8 cellular contexts compared by ENCODE assay signal in the genomic region with DNA sequence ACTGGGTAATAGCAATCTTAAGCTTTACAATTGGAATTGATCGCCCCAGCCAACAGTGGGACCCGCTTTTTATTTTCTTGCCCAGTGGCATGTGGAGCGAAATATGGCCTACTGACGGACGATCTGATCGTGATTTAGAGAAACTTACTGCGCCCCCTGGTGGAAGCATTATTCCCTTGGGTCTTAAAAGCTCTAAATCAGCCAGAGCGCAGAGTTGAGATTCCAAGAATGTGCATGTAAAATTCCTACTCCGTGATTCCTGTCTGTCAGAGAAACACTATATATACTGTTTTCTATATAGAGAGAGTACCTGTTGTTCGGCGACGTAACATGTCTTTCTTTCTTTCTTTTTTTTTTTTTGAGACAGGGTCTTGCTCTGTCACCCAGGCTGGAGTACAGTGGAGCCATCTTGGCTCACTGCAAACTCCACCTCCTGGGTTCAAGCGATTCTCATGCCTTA. TPM values are rescaled to one million over a fixed set of nuclear protein-coding genes. Genes with fewer than 3 reads are reported as not detected.
DNase-seq lines count a peak whose midpoint lies in the region; ATAC-seq and TF ChIP-seq lines count a peak whose summit lies in the region.

No MANE protein-coding gene starts in this region.

- H3K27me3 ChIP-seq in CD4-positive, alpha-beta T cell (ENCODE audit: control insufficient read depth, insufficient read depth, low read length) = no peaks in the 10 kb centered on the region
- no peaks in the 10 kb centered on the region for H3K27me3 ChIP-seq in NT2/D1 (ENCODE audit: insufficient read depth, insufficient read length)

- no peak overlapping the region for H3K4me3 ChIP-seq in NT2/D1 (ENCODE audit: insufficient read length, low read depth)

- no peaks in the 10 kb centered on the region for H3K9me3 Mint-ChIP-seq in CD4-positive, alpha-beta T cell
- H3K9me3 Mint-ChIP-seq in naive B cell = no peaks in the 10 kb centered on the region

- POLR2A ChIA-PET in CD4-positive, alpha-beta T cell (lab: Charles Lee) = interaction anchor here (0.7 to 1.5 kb wide), 9 partner anchors 15 to 181 kb away, joined by 3 to 15 read pairs (median 3); a partner anchor contains a TSS

- H3K27ac Mint-ChIP-seq in CD4-positive, alpha-beta T cell = peak overlapping the region; percentile 15
- H3K27ac Mint-ChIP-seq in naive B cell = peak overlapping the region; percentile 76 to 96 (median 88)

- DNase-seq in CD4-positive, alpha-beta T cell = peak; percentile 56 to 82 (median 78)
- DNase-seq in HuH-7.5 (ENCODE audit: low spot score) = peak; percentile 57
- DNase-seq in NT2/D1 (ENCODE audit: low read depth, low spot score) = peak; percentile 97
- peak; percentile 81 for DNase-seq in activated CD8-positive, alpha-beta memory T cell treated with anti-CD3 and anti-CD28 coated beads, Interleukin-2, amount 50 U/mL, for 24 hours (ENCODE audit: extremely low read depth)
- peak; percentile 40 for DNase-seq in epithelial cell of prostate (ENCODE audit: low read depth, low spot score)
- peak; percentile 86 for DNase-seq in naive B cell
- peak; percentile 36 to 77 for DNase-seq in stimulated activated CD8-positive, alpha-beta memory T cell treated with anti-CD3 and anti-CD28 coated beads, Interleukin-7, amount 100 ng/mL, for 1 hour (ENCODE audit: low read depth in 2 of 2)
- no peak for DNase-seq in cortex of kidney (lab: John Stamatoyannopoulos, UW)

- H3K27me3 Mint-ChIP-seq in CD4-positive, alpha-beta T cell = no peaks in the 10 kb centered on the region
- no peaks in the 10 kb centered on the region for H3K27me3 Mint-ChIP-seq in naive B cell

- H3K27ac ChIP-seq in CD4-positive, alpha-beta T cell (ENCODE audit: low read depth, low read length) = no peak overlapping the region
- H3K27ac ChIP-seq in epithelial cell of prostate = peak overlapping the region; percentile 18

- H3K36me3 ChIP-seq in NT2/D1 (ENCODE audit: insufficient read depth, insufficient read length, low read length) = no peaks in the 10 kb centered on the region

- CTCF ChIA-PET in CD4-positive, alpha-beta T cell (lab: Charles Lee) = interaction anchor here (0.7 to 6.9 kb wide), 20 partner anchors 10 to 1560 kb away, joined by 3 to 55 read pairs (median 4); a partner anchor contains a TSS

- peaks cover 12% of the 10 kb centered on the region for H3K36me3 Mint-ChIP-seq in CD4-positive, alpha-beta T cell (ENCODE audit: low read depth)
- no peaks in the 10 kb centered on the region for H3K36me3 Mint-ChIP-seq in naive B cell

- intact Hi-C loops in CD4-positive, alpha-beta T cell (cut with DNase I, micrococcal nuclease) = loop anchor here (5.0 kb wide), 2 partner anchors 68 to 103 kb away; a partner anchor contains a TSS

- peaks cover 21% of the 10 kb centered on the region for H3K4me1 Mint-ChIP-seq in CD4-positive, alpha-beta T cell (ENCODE audit: low read depth)
- peaks cover 22 to 38% (median 26%) of the 10 kb centered on the region in 3 donors for H3K4me1 Mint-ChIP-seq in naive B cell

- no peaks in the 10 kb centered on the region for H3K4me1 ChIP-seq in NT2/D1 (ENCODE audit: insufficient read depth, insufficient read length)

- ATAC-seq in CD4-positive, alpha-beta T cell (ENCODE audit: poor library complexity) = peak; percentile 28
- peak; percentile 56 to 57 for ATAC-seq in naive B cell (ENCODE audit: low read depth in 2 of 2)

- H3K4me3 Mint-ChIP-seq in CD4-positive, alpha-beta T cell = peak overlapping the region; percentile 79
- H3K4me3 Mint-ChIP-seq in naive B cell = peak overlapping the region; percentile 66 to 91 (median 80)

- peak; percentile 97 for TF ChIP-seq CTCF in CD4-positive, alpha-beta T cell (IDR thresholded peaks at IDR 0.05)

- no peak overlapping the region for H3K9ac ChIP-seq in NT2/D1 (ENCODE audit: insufficient read length, low read depth)

- H3K9me3 ChIP-seq in CD4-positive, alpha-beta T cell (ENCODE audit: control insufficient read depth, low read length) = no peaks in the 10 kb centered on the region
- H3K9me3 ChIP-seq in NT2/D1 (ENCODE audit: insufficient read depth, low read length) = no peaks in the 10 kb centered on the region

RNA-seq across cellular contexts. Expression of a gene that starts 3.7 kb away (rescaled TPM):
- total RNA-seq in CD4-positive, alpha-beta T cell = 10 to 100 TPM; 50.3 to 60.1 TPM
- 100 to 1,000 TPM in 1 of 6 donors, 10 to 100 TPM in 5; 68.1 to 104 (median 91.9) TPM for polyA plus RNA-seq in naive B cell (ENCODE audit: low read depth in 6 of 6)

RNA-seq across cellular contexts. Expression of a gene that starts 15.3 kb away (rescaled TPM):
- under 1 TPM in 1 of 2 experiments, not detected in 1; 0.96 TPM for total RNA-seq in CD4-positive, alpha-beta T cell
- polyA plus RNA-seq in naive B cell (ENCODE audit: low read depth in 6 of 6) = under 1 TPM in 1 of 6 donors, not detected in 5; 0.88 TPM

RNA-seq across cellular contexts. Expression of a gene that starts 24.6 kb away (rescaled TPM):
- under 1 TPM; 0.73 to 0.85 TPM for total RNA-seq in CD4-positive, alpha-beta T cell
- 1 to 10 TPM; 1.5 to 3.3 (median 1.8) TPM for polyA plus RNA-seq in naive B cell (ENCODE audit: low read depth in 6 of 6)

RNA-seq across cellular contexts. Expression of a gene that starts 52.5 kb away (rescaled TPM):
- total RNA-seq in CD4-positive, alpha-beta T cell = 10 to 100 TPM; 40.0 to 40.8 TPM
- 10 to 100 TPM; 10.2 to 35.1 (median 16.2) TPM for polyA plus RNA-seq in naive B cell (ENCODE audit: low read depth in 6 of 6)

RNA-seq across cellular contexts. Expression of a gene that starts 56.5 kb away (rescaled TPM):
- total RNA-seq in CD4-positive, alpha-beta T cell = 10 to 100 TPM; 19.4 to 25.3 TPM
- polyA plus RNA-seq in naive B cell (ENCODE audit: low read depth in 6 of 6) = 10 to 100 TPM; 45.3 to 64.6 (median 53.8) TPM
